Comparison of ENCODE assay signal across 20 cellular contexts in genomic region chr12:96028538-96028937, GRCh38. TPM values are rescaled to one million over a fixed set of nuclear protein-coding genes. Genes with fewer than 3 reads are reported as not detected.
DNase-seq lines count a peak whose midpoint lies in the region; ATAC-seq and TF ChIP-seq lines count a peak whose summit lies in the region.
"Had no signal": no experiment of that assay in that cellular context is flagged by ENCODE, and none has a peak within 500 bp of the region (broad histone marks: within the 10 kb centered on the region; RNA-seq: fewer than 3 reads in every experiment).

No MANE protein-coding gene starts in this region.

- no peaks in the 10 kb centered on the region for H3K9me2 ChIP-seq in Loucy (replicated peaks; ENCODE audit: low read depth, low read length)

- no peaks in the 10 kb centered on the region for H3K9me3 ChIP-seq in Loucy (ENCODE audit: insufficient read depth, low read depth, low read length)
- H3K9me3 ChIP-seq: A549, BE2C, BLaER1, Caco-2 had no signal

- H3K36me3 Mint-ChIP-seq in activated CD4-positive, alpha-beta T cell treated with anti-CD3 and anti-CD28 coated beads, Interleukin-2, amount 10 ng/mL, durations not matched to agents 24 days and 14 days (ENCODE audit: low read depth), result peaks cover 24% of the 10 kb centered on the region
- peaks cover 23% of the 10 kb centered on the region for H3K36me3 Mint-ChIP-seq in activated CD4-positive, alpha-beta T cell treated with anti-CD3 and anti-CD28 coated beads for 36 hours (ENCODE audit: low read depth)
- peaks cover 20 to 33% of the 10 kb centered on the region in 2 donors for H3K36me3 Mint-ChIP-seq in stimulated activated naive B cell treated with anti-CD40 and anti-IgM and Interleukin-4, amounts not matched to agents 10 μg/mL and 1 μg/mL and 100 μg/mL, for 72 hours

- H3K36me3 ChIP-seq in Loucy (ENCODE audit: insufficient read depth, low read length), result peaks cover 14% of the 10 kb centered on the region; the same call in 1 of the 2 replicates

- CTCF ChIA-PET in activated CD4-positive, alpha-beta T cell treated with anti-CD3 and anti-CD28 coated beads for 36 hours (lab: Charles Lee), result no interaction called here

- no peak for ATAC-seq in activated CD4-positive, alpha-beta T cell treated with anti-CD3 and anti-CD28 coated beads for 36 hours
- peak; percentile 55 for ATAC-seq in stimulated activated naive CD8-positive, alpha-beta T cell treated with anti-CD3 and anti-CD28 coated beads, Interleukin-15, amount 100 ng/mL, for 72 hours
- ATAC-seq in stimulated activated naive CD8-positive, alpha-beta T cell treated with anti-CD3 and anti-CD28 coated beads, Interleukin-15, Interleukin-2, amounts not matched to agents 100 U/mL and 50 U/mL, for 24 hours, result no peak
- peak; percentile 25 to 57 for ATAC-seq in stimulated activated naive B cell treated with anti-CD40 and anti-IgM and Interleukin-4, amounts not matched to agents 10 μg/mL and 1 μg/mL and 100 μg/mL, for 72 hours (replicated peaks)
- ATAC-seq in GM21737 (IDR thresholded peaks at IDR 0.05; ENCODE audit: unreplicated experiment), result no peak
- ATAC-seq: A549; CD8-positive, alpha-beta T cell had no signal

- no peaks in the 10 kb centered on the region for H3K27me3 ChIP-seq in Loucy (ENCODE audit: insufficient read depth, low read length, poor library complexity, severe bottlenecking)
- H3K27me3 ChIP-seq: BE2C, BLaER1 had no signal

- no peak overlapping the region for H3K9ac ChIP-seq in Loucy (ENCODE audit: low read depth, low read length, poor library complexity, severe bottlenecking)
- H3K9ac ChIP-seq: BLaER1 had no signal

- H3K79me2 ChIP-seq in Loucy (ENCODE audit: insufficient read depth, low read length), result peaks cover 13% of the 10 kb centered on the region

- no peaks in the 10 kb centered on the region for H4K20me1 ChIP-seq in Loucy (ENCODE audit: insufficient read depth, low read length, poor library complexity, severe bottlenecking)

- H3K4me1 Mint-ChIP-seq in activated CD4-positive, alpha-beta T cell treated with anti-CD3 and anti-CD28 coated beads, Interleukin-2, amount 10 ng/mL, durations not matched to agents 24 days and 14 days, result peaks cover 9% of the 10 kb centered on the region
- H3K4me1 Mint-ChIP-seq in activated CD4-positive, alpha-beta T cell treated with anti-CD3 and anti-CD28 coated beads for 36 hours, result peaks cover 29% of the 10 kb centered on the region
- peaks cover 27% of the 10 kb centered on the region for H3K4me1 Mint-ChIP-seq in stimulated activated naive CD8-positive, alpha-beta T cell treated with anti-CD3 and anti-CD28 coated beads, Interleukin-15, amount 100 ng/mL, for 72 hours
- H3K4me1 Mint-ChIP-seq in stimulated activated naive B cell treated with anti-CD40 and anti-IgM and Interleukin-4, amounts not matched to agents 10 μg/mL and 1 μg/mL and 100 μg/mL, for 72 hours, result peaks cover 12 to 18% of the 10 kb centered on the region in 2 donors

- no peaks in the 10 kb centered on the region for H3K9me3 Mint-ChIP-seq in activated CD4-positive, alpha-beta T cell treated with anti-CD3 and anti-CD28 coated beads, Interleukin-2, amount 10 ng/mL, durations not matched to agents 24 days and 14 days
- H3K9me3 Mint-ChIP-seq in activated CD4-positive, alpha-beta T cell treated with anti-CD3 and anti-CD28 coated beads for 36 hours (ENCODE audit: low read depth), result no peaks in the 10 kb centered on the region
- no peaks in the 10 kb centered on the region for H3K9me3 Mint-ChIP-seq in stimulated activated naive CD8-positive, alpha-beta T cell treated with anti-CD3 and anti-CD28 coated beads, Interleukin-15, amount 100 ng/mL, for 72 hours
- H3K9me3 Mint-ChIP-seq in stimulated activated naive B cell treated with anti-CD40 and anti-IgM and Interleukin-4, amounts not matched to agents 10 μg/mL and 1 μg/mL and 100 μg/mL, for 72 hours, result no peaks in the 10 kb centered on the region
- H3K9me3 Mint-ChIP-seq: CD4-positive, alpha-beta T cell; CD8-positive, alpha-beta T cell had no signal

- no peak overlapping the region for H2AFZ ChIP-seq in Loucy (ENCODE audit: low read length)

- peak; percentile 28 for DNase-seq in activated CD4-positive, alpha-beta T cell treated with anti-CD3 and anti-CD28 coated beads, Interleukin-2, amount 10 ng/mL, durations not matched to agents 24 days and 14 days
- no peak for DNase-seq in activated CD4-positive, alpha-beta T cell treated with anti-CD3 and anti-CD28 coated beads for 36 hours
- DNase-seq in stimulated activated naive CD8-positive, alpha-beta T cell treated with anti-CD3 and anti-CD28 coated beads, Interleukin-15, amount 100 ng/mL, for 72 hours, result no peak
- no peak for DNase-seq in stimulated activated naive CD8-positive, alpha-beta T cell treated with anti-CD3 and anti-CD28 coated beads, Interleukin-15, Interleukin-2, amounts not matched to agents 100 U/mL and 50 U/mL, for 24 hours
- no peak for DNase-seq in stimulated activated naive B cell treated with anti-CD40 and anti-IgM and Interleukin-4, amounts not matched to agents 10 μg/mL and 1 μg/mL and 100 μg/mL, for 72 hours
- no peak for DNase-seq in mucosa of gallbladder (ENCODE audit: low spot score)
- DNase-seq: AML-193; BE2C; C1 segment of cervical spinal cord; Caco-2; Calu3; CD4-positive, alpha-beta T cell; CD8-positive, alpha-beta T cell; DMS79 treated with DMSO at 0.1 percent for 48 hours; GF-D8 had no signal

- intact Hi-C loops in activated CD4-positive, alpha-beta T cell treated with anti-CD3 and anti-CD28 coated beads, Interleukin-2, amount 10 ng/mL, durations not matched to agents 24 days and 14 days (cut with micrococcal nuclease), result no loop called here
- intact Hi-C loops in activated CD4-positive, alpha-beta T cell treated with anti-CD3 and anti-CD28 coated beads for 36 hours (cut with DNase I, micrococcal nuclease), result no loop called here

- no peaks in the 10 kb centered on the region for H3F3A ChIP-seq in Loucy (ENCODE audit: low read depth)

- peak overlapping the region; percentile 11 for H3K4me2 ChIP-seq in Loucy (ENCODE audit: low read depth, low read length, poor library complexity, severe bottlenecking)
- H3K4me2 ChIP-seq: A549, BLaER1 had no signal

- H3K4me3 Mint-ChIP-seq in activated CD4-positive, alpha-beta T cell treated with anti-CD3 and anti-CD28 coated beads, Interleukin-2, amount 10 ng/mL, durations not matched to agents 24 days and 14 days, result no peak overlapping the region
- no peak overlapping the region for H3K4me3 Mint-ChIP-seq in activated CD4-positive, alpha-beta T cell treated with anti-CD3 and anti-CD28 coated beads for 36 hours
- no peak overlapping the region for H3K4me3 Mint-ChIP-seq in stimulated activated naive CD8-positive, alpha-beta T cell treated with anti-CD3 and anti-CD28 coated beads, Interleukin-15, amount 100 ng/mL, for 72 hours
- H3K4me3 Mint-ChIP-seq in stimulated activated naive B cell treated with anti-CD40 and anti-IgM and Interleukin-4, amounts not matched to agents 10 μg/mL and 1 μg/mL and 100 μg/mL, for 72 hours, result no peak overlapping the region
- H3K4me3 Mint-ChIP-seq: CD4-positive, alpha-beta T cell; CD8-positive, alpha-beta T cell had no signal

- H3K4me3 ChIP-seq in Loucy (ENCODE audit: low read length, poor library complexity, severe bottlenecking), result no peak overlapping the region
- H3K4me3 ChIP-seq: A549, BLaER1 had no signal

- TF ChIP-seq CTCF in Loucy (conservative IDR thresholded peaks at IDR 0.05; ENCODE audit: low read length), result no peak

- H3K27me3 Mint-ChIP-seq in activated CD4-positive, alpha-beta T cell treated with anti-CD3 and anti-CD28 coated beads, Interleukin-2, amount 10 ng/mL, durations not matched to agents 24 days and 14 days, result no peaks in the 10 kb centered on the region
- no peaks in the 10 kb centered on the region for H3K27me3 Mint-ChIP-seq in activated CD4-positive, alpha-beta T cell treated with anti-CD3 and anti-CD28 coated beads for 36 hours
- H3K27me3 Mint-ChIP-seq in stimulated activated naive CD8-positive, alpha-beta T cell treated with anti-CD3 and anti-CD28 coated beads, Interleukin-15, amount 100 ng/mL, for 72 hours, result no peaks in the 10 kb centered on the region
- no peaks in the 10 kb centered on the region for H3K27me3 Mint-ChIP-seq in stimulated activated naive B cell treated with anti-CD40 and anti-IgM and Interleukin-4, amounts not matched to agents 10 μg/mL and 1 μg/mL and 100 μg/mL, for 72 hours
- H3K27me3 Mint-ChIP-seq: CD4-positive, alpha-beta T cell had no signal

- POLR2A ChIA-PET in activated CD4-positive, alpha-beta T cell treated with anti-CD3 and anti-CD28 coated beads for 36 hours (lab: Charles Lee), result no interaction called here

- peaks cover 19% of the 10 kb centered on the region for H3K4me1 ChIP-seq in Loucy (ENCODE audit: insufficient read depth, low read length, poor library complexity, severe bottlenecking)
- H3K4me1 ChIP-seq: BE2C, Caco-2 had no signal

- H3K27ac Mint-ChIP-seq in activated CD4-positive, alpha-beta T cell treated with anti-CD3 and anti-CD28 coated beads, Interleukin-2, amount 10 ng/mL, durations not matched to agents 24 days and 14 days, result no peak overlapping the region
- no peak overlapping the region for H3K27ac Mint-ChIP-seq in activated CD4-positive, alpha-beta T cell treated with anti-CD3 and anti-CD28 coated beads for 36 hours
- no peak overlapping the region for H3K27ac Mint-ChIP-seq in stimulated activated naive CD8-positive, alpha-beta T cell treated with anti-CD3 and anti-CD28 coated beads, Interleukin-15, amount 100 ng/mL, for 72 hours
- no peak overlapping the region for H3K27ac Mint-ChIP-seq in stimulated activated naive B cell treated with anti-CD40 and anti-IgM and Interleukin-4, amounts not matched to agents 10 μg/mL and 1 μg/mL and 100 μg/mL, for 72 hours
- H3K27ac Mint-ChIP-seq: CD4-positive, alpha-beta T cell; CD8-positive, alpha-beta T cell had no signal

RNA-seq across cellular contexts. Expression of gene LTA4H, which starts 6.8 kb away (rescaled TPM):
- total RNA-seq in activated CD4-positive, alpha-beta T cell treated with anti-CD3 and anti-CD28 coated beads, Interleukin-2, amount 10 ng/mL, durations not matched to agents 24 days and 14 days, result 63.4 and 64.1 TPM in 2 replicates
- total RNA-seq in activated CD4-positive, alpha-beta T cell treated with anti-CD3 and anti-CD28 coated beads for 36 hours, result 100 to 1,000 TPM; 138 to 147 TPM
- 62.1 TPM for total RNA-seq in mucosa of gallbladder

RNA-seq across cellular contexts. Expression of gene HAL, which starts 32.4 kb away (rescaled TPM):
- total RNA-seq in activated CD4-positive, alpha-beta T cell treated with anti-CD3 and anti-CD28 coated beads, Interleukin-2, amount 10 ng/mL, durations not matched to agents 24 days and 14 days, result 0.09 and 0.38 TPM in 2 replicates
- total RNA-seq in activated CD4-positive, alpha-beta T cell treated with anti-CD3 and anti-CD28 coated beads for 36 hours, result under 1 TPM; 0.25 to 0.40 TPM
- 0.58 TPM for total RNA-seq in mucosa of gallbladder
- total RNA-seq: A172 had no signal

Comparison
In these comparisons a context has a peak if more than half of its experiments do, and no peak if none do; other contexts are left out.
1. ATAC-seq: peak in stimulated activated naive CD8-positive, alpha-beta T cell treated with anti-CD3 and anti-CD28 coated beads, Interleukin-15, amount 100 ng/mL, for 72 hours (single experiment) and stimulated activated naive B cell treated with anti-CD40 and anti-IgM and Interleukin-4, amounts not matched to agents 10 μg/mL and 1 μg/mL and 100 μg/mL, for 72 hours (2 of 2); none in activated CD4-positive, alpha-beta T cell treated with anti-CD3 and anti-CD28 coated beads for 36 hours (single experiment), stimulated activated naive CD8-positive, alpha-beta T cell treated with anti-CD3 and anti-CD28 coated beads, Interleukin-15, Interleukin-2, amounts not matched to agents 100 U/mL and 50 U/mL, for 24 hours (single experiment) and GM21737 (single experiment).